In genomic region chr15:89112341-89112971, GRCh38 we compare ENCODE assay signal across 8 cellular contexts. TPM values are rescaled to one million over a fixed set of nuclear protein-coding genes. Genes with fewer than 3 reads are reported as not detected.
A peak's percentile ranks its signal among the peaks of the same experiment; 100 is the strongest.
DNase-seq lines count a peak whose midpoint lies in the region; ATAC-seq and TF ChIP-seq lines count a peak whose summit lies in the region.

No MANE protein-coding gene starts in this region.

- TF ChIP-seq CTCF in dorsolateral prefrontal cortex (IDR thresholded peaks at IDR 0.05 in 54 of 56, conservative IDR thresholded peaks at IDR 0.05 in 2 of 56; ENCODE audit: low read depth in 1 of 56, partially characterized antibody in 56 of 56) (no peak), psoas muscle (IDR thresholded peaks at IDR 0.05) (no peak)

- 22 to 42% (median 30%) methylated on average over 1 of the region's 1 CpG for WGBS in psoas muscle, 3 donors

- H3K27me3 ChIP-seq in dorsolateral prefrontal cortex (no peaks in the 10 kb centered on the region), psoas muscle (ENCODE audit: insufficient read depth in 3 of 3, low read length in 2 of 3) (no peaks in the 10 kb centered on the region)

- intact Hi-C loops in dorsolateral prefrontal cortex (cut with DNase I) (no loop called here), psoas muscle (cut with DNase I) (no loop called here)

- H3K4me1 ChIP-seq in psoas muscle: peaks cover 77% of the 10 kb centered on the region

- peak; percentile 76 for ATAC-seq in GM21360 (IDR thresholded peaks at IDR 0.05; ENCODE audit: unreplicated experiment)
- ATAC-seq in HG03571 (IDR thresholded peaks at IDR 0.05; ENCODE audit: unreplicated experiment): peak; percentile 87
- peak; percentile 67 to 76 (median 74) for ATAC-seq in psoas muscle

- H3K4me3 ChIP-seq in dorsolateral prefrontal cortex: peak overlapping the region in 1 of 59 donors; percentile 14
- no peak overlapping the region for H3K4me3 ChIP-seq in psoas muscle

- H3K27ac ChIP-seq in dorsolateral prefrontal cortex (peak overlapping the region; percentile 13 to 98 (median 89)), psoas muscle (peak overlapping the region; percentile 82)

- peak; percentile 52 for DNase-seq in Caki2 (ENCODE audit: low read depth)
- peak in 1 of 10 donors; percentile 54 for DNase-seq in dorsolateral prefrontal cortex
- DNase-seq in psoas muscle: peak; percentile 40 to 67
- no peak for DNase-seq in AG08396 (ENCODE audit: low spot score)
- DNase-seq in GF-D8 (lab: John Stamatoyannopoulos, UW): no peak
- no peak for DNase-seq in NCI-H1930 (lab: John Stamatoyannopoulos, UW)

- no peaks in the 10 kb centered on the region for H3K9me3 ChIP-seq in psoas muscle

- H3K36me3 ChIP-seq in psoas muscle (ENCODE audit: insufficient read depth in 1 of 2, low read depth in 1 of 2): peaks cover 2 to 48% of the 10 kb centered on the region in 2 donors

- in situ Hi-C loops in Caki2 (cut with HindIII; ENCODE audit: low pct_unique_long_range_greater_than_20kb, low sequenced_read_pairs): no loop called here

RNA-seq across cellular contexts. Expression of gene ABHD2, which starts 24.2 kb away (rescaled TPM):
- 14.9 and 18.1 TPM in 2 replicates for total RNA-seq in Caki2 (2014; rRNA removed; shearing (Covaris generic); ENCODE audit: low replicate concordance)
- 100 to 1,000 TPM in 119 of 120 experiments, 10 to 100 TPM in 1; 89.8 to 236 (median 169) TPM for total RNA-seq in dorsolateral prefrontal cortex
- total RNA-seq in psoas muscle: 100 to 1,000 TPM in 3 of 4 donors, 10 to 100 TPM in 1; 66.1 to 215 (median 157) TPM
- polyA plus RNA-seq in psoas muscle: 10 to 100 TPM; 10.8 to 30.9 (median 26.7) TPM

Comparison
In these comparisons a context has a peak if more than half of its experiments do, and no peak if none do; other contexts are left out.
1. DNase-seq: peak in Caki2 (single experiment) and psoas muscle (2 of 2); none in AG08396 (single experiment), GF-D8 (single experiment) and NCI-H1930 (0 of 2).
2. Peak in every context shown above with its lines, with median percentiles within 50 percentile points of each other: ATAC-seq.